In genomic region chr4:2574058-2574457, GRCh38 we compare ENCODE assay signal across 18 cellular contexts. TPM values are rescaled to one million over a fixed set of nuclear protein-coding genes. Genes with fewer than 3 reads are reported as not detected.
A peak's percentile ranks its signal among the peaks of the same experiment; 100 is the strongest.
DNase-seq lines count a peak whose midpoint lies in the region; ATAC-seq, FAIRE-seq and TF ChIP-seq lines count a peak whose summit lies in the region.
"Had no signal": no experiment of that assay in that cellular context is flagged by ENCODE, and none has a peak within 500 bp of the region (broad histone marks: within the 10 kb centered on the region; RNA-seq: fewer than 3 reads in every experiment).

No MANE protein-coding gene starts in this region.

- WGBS in pancreas, 2 donors: 89 to 90% methylated on average over 7 of the region's 7 CpGs

- no peaks in the 10 kb centered on the region for H3K9me3 Mint-ChIP-seq in activated T-cell treated with anti-CD3 and anti-CD28 coated beads, Interleukin-2, amount 50 U/mL, for 72 hours
- no peaks in the 10 kb centered on the region for H3K9me3 Mint-ChIP-seq in activated T-cell treated with anti-CD3 and anti-CD28 coated beads, Interleukin-2, amount 50 U/mL, for 4 hours
- H3K9me3 Mint-ChIP-seq in glutamatergic neuron (ENCODE audit: unreplicated experiment): peaks cover 4% of the 10 kb centered on the region
- H3K9me3 Mint-ChIP-seq: T-helper 2 cell treated with Interferon-gamma antibody and Interleukin-4, amounts not matched to agents 5 μg/mL and 100 μg/mL, for 36 hours had no signal

- H3K4me1 Mint-ChIP-seq in activated T-cell treated with anti-CD3 and anti-CD28 coated beads, Interleukin-2, amount 50 U/mL, for 72 hours (ENCODE audit: low read depth): peaks cover 56% of the 10 kb centered on the region
- H3K4me1 Mint-ChIP-seq in activated T-cell treated with anti-CD3 and anti-CD28 coated beads, Interleukin-2, amount 50 U/mL, for 4 hours (ENCODE audit: low read depth): peaks cover 55% of the 10 kb centered on the region
- peaks cover 20% of the 10 kb centered on the region for H3K4me1 Mint-ChIP-seq in glutamatergic neuron (ENCODE audit: low read depth, unreplicated experiment)

- TF ChIP-seq POLR2A in NB4 (IDR thresholded peaks at IDR 0.05; ENCODE audit: extremely low read depth, insufficient read length): no peak

- no peaks in the 10 kb centered on the region for H3K27me3 Mint-ChIP-seq in activated T-cell treated with anti-CD3 and anti-CD28 coated beads, Interleukin-2, amount 50 U/mL, for 72 hours (ENCODE audit: low read depth)
- H3K27me3 Mint-ChIP-seq in activated T-cell treated with anti-CD3 and anti-CD28 coated beads, Interleukin-2, amount 50 U/mL, for 4 hours (ENCODE audit: low read depth): no peaks in the 10 kb centered on the region
- peaks cover 17% of the 10 kb centered on the region for H3K27me3 Mint-ChIP-seq in glutamatergic neuron (ENCODE audit: unreplicated experiment)

- peak overlapping the region; percentile 79 for H3K27ac Mint-ChIP-seq in activated T-cell treated with anti-CD3 and anti-CD28 coated beads, Interleukin-2, amount 50 U/mL, for 72 hours
- H3K27ac Mint-ChIP-seq in glutamatergic neuron (ENCODE audit: unreplicated experiment): peak overlapping the region; percentile 41
- H3K27ac Mint-ChIP-seq: T-helper 2 cell treated with Interferon-gamma antibody and Interleukin-4, amounts not matched to agents 5 μg/mL and 100 μg/mL, for 36 hours had no signal

- peaks cover 0 to 2% of the 10 kb centered on the region in 2 donors for H3K36me3 Mint-ChIP-seq in activated T-cell treated with anti-CD3 and anti-CD28 coated beads, Interleukin-2, amount 50 U/mL, for 72 hours (ENCODE audit: insufficient read depth in 2 of 2)
- H3K36me3 Mint-ChIP-seq in activated T-cell treated with anti-CD3 and anti-CD28 coated beads, Interleukin-2, amount 50 U/mL, for 4 hours (ENCODE audit: insufficient read depth): peaks cover 8% of the 10 kb centered on the region
- H3K36me3 Mint-ChIP-seq in glutamatergic neuron (ENCODE audit: unreplicated experiment): no peaks in the 10 kb centered on the region

- no peak overlapping the region for H3K4me3 ChIP-seq in NB4 (ENCODE audit: low read depth, low read length)
- H3K4me3 ChIP-seq in pancreas: no peak overlapping the region
- H3K4me3 ChIP-seq: mucosa of descending colon had no signal

- no peak overlapping the region for H3K27ac ChIP-seq in pancreas
- H3K27ac ChIP-seq: KMS-11 had no signal

- DNase-seq in activated T-cell treated with anti-CD3 and anti-CD28 coated beads, Interleukin-2, amount 50 U/mL, for 72 hours: no peak
- DNase-seq in activated T-cell treated with anti-CD3 and anti-CD28 coated beads, Interleukin-2, amount 50 U/mL, for 4 hours: no peak
- peak; percentile 59 for DNase-seq in NB4 (ENCODE audit: low read depth)
- no peak for DNase-seq in glutamatergic neuron
- peak; percentile 54 for DNase-seq in posterior vena cava (ENCODE audit: low spot score)
- no peak for DNase-seq in pancreas
- no peak for DNase-seq in T-helper 2 cell
- no peak for DNase-seq in SHP77 (lab: John Stamatoyannopoulos, UW)
- DNase-seq: COR-L47; hypothalamus; mucosa of descending colon; NCI-H146; stimulated activated naive CD4-positive, alpha-beta T cell had no signal

- no peak for ATAC-seq in activated T-cell treated with anti-CD3 and anti-CD28 coated beads, Interleukin-2, amount 50 U/mL, for 72 hours (replicated peaks in 1 of 2)
- ATAC-seq in activated T-cell treated with anti-CD3 and anti-CD28 coated beads, Interleukin-2, amount 50 U/mL, for 4 hours: no peak
- ATAC-seq in pancreas: no peak
- ATAC-seq: mucosa of descending colon had no signal

- no peaks in the 10 kb centered on the region for H3K36me3 ChIP-seq in pancreas

- intact Hi-C loops in posterior vena cava (cut with DNase I) (no loop called here), pancreas (cut with DNase I) (no loop called here)

- no peaks in the 10 kb centered on the region for H3K27me3 ChIP-seq in pancreas

- TF ChIP-seq CTCF in NB4 (IDR thresholded peaks at IDR 0.05; ENCODE audit: low read depth, low read length) (no peak), glutamatergic neuron (IDR thresholded peaks at IDR 0.05; ENCODE audit: partially characterized antibody, unreplicated experiment) (no peak), pancreas (IDR thresholded peaks at IDR 0.05) (no peak)

- FAIRE-seq in pancreas (lab: Jason Lieb, UNC): no peak
- FAIRE-seq: A204.1, endometrium, urothelium cell line had no signal

- H3K4me3 Mint-ChIP-seq in activated T-cell treated with anti-CD3 and anti-CD28 coated beads, Interleukin-2, amount 50 U/mL, for 72 hours: no peak overlapping the region
- H3K4me3 Mint-ChIP-seq in activated T-cell treated with anti-CD3 and anti-CD28 coated beads, Interleukin-2, amount 50 U/mL, for 4 hours: no peak overlapping the region
- no peak overlapping the region for H3K4me3 Mint-ChIP-seq in glutamatergic neuron (ENCODE audit: unreplicated experiment)
- H3K4me3 Mint-ChIP-seq: T-helper 2 cell treated with Interferon-gamma antibody and Interleukin-4, amounts not matched to agents 5 μg/mL and 100 μg/mL, for 36 hours had no signal

- no peaks in the 10 kb centered on the region for H3K9me3 ChIP-seq in pancreas
- H3K9me3 ChIP-seq: mucosa of descending colon had no signal

- peaks cover 6 to 11% (median 9%) of the 10 kb centered on the region in 3 donors for H3K4me1 ChIP-seq in pancreas

RNA-seq across cellular contexts. Expression of gene FAM193A, which starts 37.6 kb away (rescaled TPM):
- 10 to 100 TPM; 36.2 to 36.5 TPM for total RNA-seq in activated T-cell treated with anti-CD3 and anti-CD28 coated beads, Interleukin-2, amount 50 U/mL, for 72 hours
- total RNA-seq in activated T-cell treated with anti-CD3 and anti-CD28 coated beads, Interleukin-2, amount 50 U/mL, for 4 hours: 10 to 100 TPM; 24.7 to 25.3 (median 24.9) TPM
- total RNA-seq in glutamatergic neuron (ENCODE audit: unreplicated experiment) (56.1 TPM), posterior vena cava (10 to 100 TPM; 18.6 to 20.3 TPM), pancreas (10 to 100 TPM; 10.1 to 17.0 (median 10.6) TPM)
- 10 to 100 TPM; 10.4 to 15.5 TPM for polyA plus RNA-seq in pancreas

Comparison
In these comparisons a context has a peak if more than half of its experiments do, and no peak if none do; other contexts are left out.
1. DNase-seq: peak in NB4 (single experiment) and posterior vena cava (single experiment); none in activated T-cell treated with anti-CD3 and anti-CD28 coated beads, Interleukin-2, amount 50 U/mL, for 72 hours (0 of 2), activated T-cell treated with anti-CD3 and anti-CD28 coated beads, Interleukin-2, amount 50 U/mL, for 4 hours (single experiment), glutamatergic neuron (single experiment), pancreas (0 of 6), T-helper 2 cell (0 of 5) and SHP77 (0 of 2).